In the genomic region with DNA sequence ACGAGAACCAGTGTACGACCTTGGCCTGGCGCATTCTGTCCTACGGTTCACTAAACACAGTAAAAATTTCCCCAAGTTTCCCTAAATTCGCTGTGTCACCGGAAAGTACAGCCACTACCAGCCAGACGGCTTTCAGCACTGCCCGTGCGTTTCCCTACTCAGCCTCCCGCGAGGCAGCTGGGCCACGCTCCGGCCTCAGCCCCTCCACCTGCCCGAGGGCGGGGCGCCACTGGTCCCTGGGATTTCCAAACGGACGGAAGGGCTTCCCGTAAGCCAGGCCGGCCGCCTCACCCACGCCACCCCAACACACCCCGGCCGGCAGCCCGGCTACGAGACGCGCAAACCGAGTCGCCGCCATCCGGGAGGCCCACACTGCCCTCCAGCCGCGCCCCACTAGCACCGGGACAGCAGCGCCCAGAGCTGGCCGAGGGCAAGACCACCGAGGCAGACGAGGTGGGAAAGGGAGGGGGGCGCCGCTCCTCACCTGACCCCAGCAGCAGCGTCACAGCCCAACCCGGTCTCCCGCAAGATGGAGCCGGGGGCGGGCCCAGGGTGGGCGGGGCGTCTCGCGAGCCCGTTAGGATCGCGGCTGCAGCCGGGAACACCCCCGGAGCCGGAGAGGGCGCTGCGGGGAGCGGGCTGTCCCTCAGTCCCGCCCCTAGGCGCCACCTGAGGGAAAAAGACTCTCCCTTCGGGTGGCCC, we compare ENCODE assay signal across 8 cellular contexts. TPM values are rescaled to one million over a fixed set of nuclear protein-coding genes. Genes with fewer than 3 reads are reported as not detected.
DNase-seq lines count a peak whose midpoint lies in the region; ATAC-seq, FAIRE-seq and TF ChIP-seq lines count a peak whose summit lies in the region.

A gene (minus strand): TSS at position 531 of the 702 bp plus-strand sequence. CDS start 13,202 bp downstream, outside the sequence.

- H3K4me3 Mint-ChIP-seq in astrocyte (ENCODE audit: unreplicated experiment): peak within 1 kb of the TSS; percentile 93

- H3K36me3 ChIP-seq in astrocyte (ENCODE audit: insufficient read depth, low read length) (no peaks in the 10 kb centered on the region), aorta (ENCODE audit: control insufficient read depth in 1 of 2, insufficient read depth in 2 of 2, low read length in 1 of 2) (no peaks in the 10 kb centered on the region)

- no peaks in the 10 kb centered on the region for H3K36me3 Mint-ChIP-seq in astrocyte (ENCODE audit: low read depth, unreplicated experiment)

- DNase-seq in GM18507 (ENCODE audit: extremely low spot score, insufficient read length, low read depth) (peak; percentile 91), NCI-H187 (lab: John Stamatoyannopoulos, UW) (peak; percentile 58 to 78), T-helper 22 cell (ENCODE audit: low read depth) (peak; percentile 89), astrocyte (ENCODE audit: low read depth) (peak; percentile 63), hepatic stellate cell (ENCODE audit: low spot score) (peak; percentile 97), renal cortical epithelial cell (ENCODE audit: low read depth) (peak; percentile 75), aorta (peak; percentile 96 to 98)

- peak within 1 kb of the TSS; percentile 92 for H3K27ac Mint-ChIP-seq in astrocyte (ENCODE audit: unreplicated experiment)

- no peaks in the 10 kb centered on the region for H3K27me3 Mint-ChIP-seq in astrocyte (ENCODE audit: low read depth, unreplicated experiment)

- peak within 1 kb of the TSS; percentile 97 for H3K9ac ChIP-seq in astrocyte (ENCODE audit: low read length)

- 0% methylated on average over 54 to 62 of the region's 62 CpGs for WGBS in aorta, 2 donors

- FAIRE-seq in GM18507 (lab: Jason Lieb, UNC): peak; percentile 76
- no peak for FAIRE-seq in astrocyte (lab: Jason Lieb, UNC)

- ATAC-seq in HG02943 (IDR thresholded peaks at IDR 0.05; ENCODE audit: low read depth, unreplicated experiment) (peak; percentile 85), aorta (ENCODE audit: low FRiP score) (peak; percentile 100)

- no peaks in the 10 kb centered on the region for H3K9me3 Mint-ChIP-seq in astrocyte (ENCODE audit: unreplicated experiment)

- intact Hi-C loops in aorta (cut with DNase I): no loop called here

- H3K27me3 ChIP-seq in astrocyte (ENCODE audit: insufficient read depth, low read length): no peaks in the 10 kb centered on the region
- H3K27me3 ChIP-seq in aorta (ENCODE audit: control insufficient read depth in 1 of 2, insufficient read depth in 2 of 2, low read length in 1 of 2): no peaks in the 10 kb centered on the region

- H3K4me2 ChIP-seq in astrocyte (ENCODE audit: low read length): peak within 1 kb of the TSS; percentile 86

- TF ChIP-seq CTCF in astrocyte (IDR thresholded peaks at IDR 0.05; ENCODE audit: insufficient read depth, low read depth, low read length): no peak

- H3K4me1 Mint-ChIP-seq in astrocyte (ENCODE audit: low read depth, unreplicated experiment): peaks cover 6% of the 10 kb centered on the region

- peaks cover 48% of the 10 kb centered on the region for H3K79me2 ChIP-seq in astrocyte (ENCODE audit: insufficient read depth, low read length)

- H2AFZ ChIP-seq in astrocyte (ENCODE audit: low read depth, low read length): peak within 1 kb of the TSS; percentile 90

- peak within 1 kb of the TSS; percentile 93 for H3K27ac ChIP-seq in astrocyte (ENCODE audit: low read depth, low read length)
- H3K27ac ChIP-seq in aorta (ENCODE audit: low read depth in 1 of 2, low read length in 2 of 2): peak within 1 kb of the TSS; percentile 47 to 91

- H3K9me3 ChIP-seq in astrocyte (ENCODE audit: insufficient read depth, low read depth, low read length) (no peaks in the 10 kb centered on the region), aorta (ENCODE audit: control insufficient read depth, low read length) (no peaks in the 10 kb centered on the region)

- H4K20me1 ChIP-seq in astrocyte (ENCODE audit: insufficient read depth, low read length): peaks cover 26% of the 10 kb centered on the region

- H3K4me3 ChIP-seq in astrocyte (ENCODE audit: insufficient read depth, low read depth, low read length): peak within 1 kb of the TSS; percentile 85
- peak within 1 kb of the TSS; percentile 60 to 81 for H3K4me3 ChIP-seq in aorta (ENCODE audit: low read length in 2 of 2)

- H3K4me1 ChIP-seq in astrocyte (ENCODE audit: insufficient read depth, low read length) (peaks cover 7% of the 10 kb centered on the region), aorta (ENCODE audit: control insufficient read depth in 1 of 2, insufficient read depth in 2 of 2, low read length in 2 of 2) (no peaks in the 10 kb centered on the region)

RNA-seq across cellular contexts. Expression of the gene that starts here (rescaled TPM):
- total RNA-seq in astrocyte (74.7 and 79.6 TPM in 2 replicates), renal cortical epithelial cell (153 and 222 TPM in 2 replicates), aorta (100 to 1,000 TPM; 116 to 125 TPM)
- 10 to 100 TPM; 72.4 to 88.3 TPM for polyA plus RNA-seq in aorta

Comparison
In these comparisons a context has a peak if more than half of its experiments do, and no peak if none do; other contexts are left out.
1. Peak in every context shown above with its lines: DNase-seq, ATAC-seq, H3K4me3 ChIP-seq and H3K27ac ChIP-seq.